ENCODE assay signal across 22 cellular contexts in the genomic region with DNA sequence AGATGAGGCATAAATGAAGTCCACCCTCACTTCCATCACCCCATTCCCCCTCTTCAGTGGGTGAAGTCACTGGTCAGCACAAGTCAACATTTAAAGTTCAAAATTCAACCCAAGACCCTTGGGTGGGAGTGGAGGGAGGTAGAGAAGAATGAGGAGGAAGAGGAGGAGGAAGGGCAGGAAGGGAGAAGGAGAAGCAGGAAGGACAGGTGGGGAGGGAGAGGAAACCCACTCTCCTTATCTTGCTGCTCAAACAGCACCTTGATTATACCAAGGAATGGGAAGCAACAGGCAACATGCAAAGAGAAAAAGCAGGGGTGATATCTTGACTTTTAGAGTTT. TPM values are rescaled to one million over a fixed set of nuclear protein-coding genes. Genes with fewer than 3 reads are reported as not detected.
DNase-seq lines count a peak whose midpoint lies in the region; ATAC-seq and TF ChIP-seq lines count a peak whose summit lies in the region.
"Had no signal": no experiment of that assay in that cellular context is flagged by ENCODE, and none has a peak within 500 bp of the region (broad histone marks: within the 10 kb centered on the region; RNA-seq: fewer than 3 reads in every experiment).

No MANE protein-coding gene starts in this region.

- H3K4me3 ChIP-seq in GM12864 (ENCODE audit: low read depth, low read length), result peak overlapping the region; percentile 14; the same call in 1 of the 2 replicates
- peak overlapping the region; percentile 49 for H3K4me3 ChIP-seq in OCI-LY1 (ENCODE audit: low read depth, low read length, poor library complexity, severe bottlenecking)
- no peak overlapping the region for H3K4me3 ChIP-seq in esophagus squamous epithelium
- H3K4me3 ChIP-seq in GM23338, result no peak overlapping the region
- H3K4me3 ChIP-seq: body of pancreas, esophagus muscularis mucosa, lower lobe of right lung had no signal

- H3K9me2 ChIP-seq in OCI-LY1 (ENCODE audit: low read depth, low read length) (no peaks in the 10 kb centered on the region), GM23338 (ENCODE audit: insufficient read depth) (no peaks in the 10 kb centered on the region)

- no peaks in the 10 kb centered on the region for H3K9me3 Mint-ChIP-seq in stimulated activated naive B cell treated with anti-CD40 and anti-IgM and Interleukin-4, amounts not matched to agents 10 μg/mL and 1 μg/mL and 100 μg/mL, for 72 hours
- H3K9me3 Mint-ChIP-seq in GM23338, result no peaks in the 10 kb centered on the region
- H3K9me3 Mint-ChIP-seq: activated CD4-positive, alpha-beta T cell treated with anti-CD3 and anti-CD28 coated beads, Interleukin-2, amount 10 ng/mL, durations not matched to agents 7 days and 5 days; activated T-helper 1 cell treated with anti-CD3 and anti-CD28 coated beads, Interleukin-12 subunit alpha, Interleukin-12 subunit beta, Interleukin-2, Interleukin-4 antibody, amounts not matched to agents 30 ng/mL and 10 ng/mL and 1 ng/mL, durations not matched to agents 14 hours and 24 hours and 36 hours; CD8-positive, alpha-beta T cell; effector memory CD8-positive, alpha-beta T cell had no signal

- H2AFZ ChIP-seq in OCI-LY1 (ENCODE audit: low read length) (no peak overlapping the region), GM23338 (no peak overlapping the region)

- H3K79me2 ChIP-seq in OCI-LY1 (ENCODE audit: insufficient read depth, low read length), result peaks cover 22% of the 10 kb centered on the region
- no peaks in the 10 kb centered on the region for H3K79me2 ChIP-seq in GM23338 (replicated peaks; ENCODE audit: insufficient read depth)

- H3K4me1 ChIP-seq in OCI-LY1 (ENCODE audit: insufficient read depth, low read length, severe bottlenecking), result peaks cover 85% of the 10 kb centered on the region
- peaks cover 9 to 41% (median 11%) of the 10 kb centered on the region in 3 donors for H3K4me1 ChIP-seq in esophagus squamous epithelium
- peaks cover 5% of the 10 kb centered on the region for H3K4me1 ChIP-seq in GM23338 (ENCODE audit: insufficient read depth)

- peaks cover 11 to 23% of the 10 kb centered on the region in 2 donors for H3K36me3 Mint-ChIP-seq in stimulated activated naive B cell treated with anti-CD40 and anti-IgM and Interleukin-4, amounts not matched to agents 10 μg/mL and 1 μg/mL and 100 μg/mL, for 72 hours
- no peaks in the 10 kb centered on the region for H3K36me3 Mint-ChIP-seq in GM23338 (ENCODE audit: low read depth)
- H3K36me3 Mint-ChIP-seq: activated naive CD8-positive, alpha-beta T cell had no signal

- H3K27me3 ChIP-seq in OCI-LY1 (ENCODE audit: insufficient read depth, low read length) (no peaks in the 10 kb centered on the region), esophagus squamous epithelium (no peaks in the 10 kb centered on the region), GM23338 (ENCODE audit: insufficient read depth) (peaks cover 78% of the 10 kb centered on the region)
- H3K27me3 ChIP-seq: body of pancreas, esophagus muscularis mucosa had no signal

- no peak for DNase-seq in GM12864 (ENCODE audit: low read depth)
- no peak for DNase-seq in esophagus squamous epithelium (lab: John Stamatoyannopoulos, UW)
- DNase-seq in stimulated activated naive B cell treated with anti-CD40 and anti-IgM and Interleukin-4, amounts not matched to agents 10 μg/mL and 1 μg/mL and 100 μg/mL, for 72 hours, result no peak
- no peak for DNase-seq in NCI-H128 (lab: John Stamatoyannopoulos, UW; ENCODE audit: unreplicated experiment)
- DNase-seq in GM23338 (ENCODE audit: low spot score), result no peak
- DNase-seq: activated CD4-positive, alpha-beta T cell treated with anti-CD3 and anti-CD28 coated beads, Interleukin-2, amount 10 ng/mL, durations not matched to agents 7 days and 5 days; body of pancreas; CD8-positive, alpha-beta T cell; effector memory CD8-positive, alpha-beta T cell; GDM1; lower lobe of right lung; NCI-H1048; NCI-H2029 treated with DMSO at 0.1 percent for 48 hours; NCI-H345; occipital lobe; retina had no signal

- ATAC-seq in stimulated activated naive B cell treated with anti-CD40 and anti-IgM and Interleukin-4, amounts not matched to agents 10 μg/mL and 1 μg/mL and 100 μg/mL, for 72 hours (replicated peaks), result no peak
- ATAC-seq in GM19328 (IDR thresholded peaks at IDR 0.05; ENCODE audit: unreplicated experiment) (no peak), GM23338 (no peak)
- ATAC-seq: body of pancreas; CD8-positive, alpha-beta T cell; effector memory CD8-positive, alpha-beta T cell; lower lobe of right lung had no signal

- H3K27ac Mint-ChIP-seq in stimulated activated naive B cell treated with anti-CD40 and anti-IgM and Interleukin-4, amounts not matched to agents 10 μg/mL and 1 μg/mL and 100 μg/mL, for 72 hours, result peak overlapping the region; percentile 88
- H3K27ac Mint-ChIP-seq in GM23338, result no peak overlapping the region
- H3K27ac Mint-ChIP-seq: activated T-helper 1 cell treated with anti-CD3 and anti-CD28 coated beads, Interleukin-12 subunit alpha, Interleukin-12 subunit beta, Interleukin-2, Interleukin-4 antibody, amounts not matched to agents 30 ng/mL and 10 ng/mL and 1 ng/mL, durations not matched to agents 14 hours and 24 hours and 36 hours had no signal

- H3K9ac ChIP-seq in OCI-LY1 (ENCODE audit: low read length), result peak overlapping the region; percentile 85

- peak overlapping the region; percentile 73 for H3K4me2 ChIP-seq in OCI-LY1 (ENCODE audit: low read length)
- no peak overlapping the region for H3K4me2 ChIP-seq in GM23338

- H4K20me1 ChIP-seq in OCI-LY1 (ENCODE audit: insufficient read depth, low read length) (no peaks in the 10 kb centered on the region), GM23338 (replicated peaks; ENCODE audit: insufficient read depth) (no peaks in the 10 kb centered on the region; the same call in 1 of the 2 replicates)

- no peaks in the 10 kb centered on the region for H3K27me3 Mint-ChIP-seq in stimulated activated naive B cell treated with anti-CD40 and anti-IgM and Interleukin-4, amounts not matched to agents 10 μg/mL and 1 μg/mL and 100 μg/mL, for 72 hours
- H3K27me3 Mint-ChIP-seq in GM23338 (ENCODE audit: insufficient read depth, low read depth, poor library complexity), result peaks cover 41% of the 10 kb centered on the region
- H3K27me3 Mint-ChIP-seq: activated CD4-positive, alpha-beta T cell treated with anti-CD3 and anti-CD28 coated beads, Interleukin-2, amount 10 ng/mL, durations not matched to agents 7 days and 5 days; activated naive CD8-positive, alpha-beta T cell; effector memory CD8-positive, alpha-beta T cell had no signal

- H3K9me3 ChIP-seq in OCI-LY1 (ENCODE audit: low read length) (no peaks in the 10 kb centered on the region), esophagus squamous epithelium (no peaks in the 10 kb centered on the region)
- H3K9me3 ChIP-seq: body of pancreas, esophagus muscularis mucosa, lower lobe of right lung had no signal

- TF ChIP-seq POLR2A in esophagus squamous epithelium (IDR thresholded peaks at IDR 0.05), result no peak

- peaks cover 62 to 78% of the 10 kb centered on the region in 2 donors for H3K4me1 Mint-ChIP-seq in stimulated activated naive B cell treated with anti-CD40 and anti-IgM and Interleukin-4, amounts not matched to agents 10 μg/mL and 1 μg/mL and 100 μg/mL, for 72 hours
- H3K4me1 Mint-ChIP-seq in GM23338, result peaks cover 19% of the 10 kb centered on the region

- peak overlapping the region; percentile 100 for H3K27ac ChIP-seq in OCI-LY1 (ENCODE audit: low read depth, low read length, poor library complexity, severe bottlenecking)
- peak overlapping the region; percentile 70 to 76 (median 73) for H3K27ac ChIP-seq in esophagus squamous epithelium
- no peak overlapping the region for H3K27ac ChIP-seq in GM23338 (ENCODE audit: low read depth)
- H3K27ac ChIP-seq: body of pancreas, esophagus muscularis mucosa, lower lobe of right lung had no signal

- no peak for TF ChIP-seq CTCF in GM12864 (IDR thresholded peaks at IDR 0.05; ENCODE audit: low read depth, low read length, missing control alignments)
- no peak for TF ChIP-seq CTCF in OCI-LY1 (IDR thresholded peaks at IDR 0.05; ENCODE audit: low read length)
- TF ChIP-seq CTCF in esophagus squamous epithelium (IDR thresholded peaks at IDR 0.05), result no peak
- TF ChIP-seq CTCF in GM23338 (conservative IDR thresholded peaks at IDR 0.05; ENCODE audit: low read depth in 2 of 2), result no peak

- H3F3A ChIP-seq in OCI-LY1 (ENCODE audit: insufficient read depth, low read length) (peaks cover 12% of the 10 kb centered on the region), GM23338 (replicated peaks; ENCODE audit: low read depth) (no peaks in the 10 kb centered on the region)

- intact Hi-C loops in esophagus squamous epithelium (cut with DNase I), result no loop called here

- H3K4me3 Mint-ChIP-seq in stimulated activated naive B cell treated with anti-CD40 and anti-IgM and Interleukin-4, amounts not matched to agents 10 μg/mL and 1 μg/mL and 100 μg/mL, for 72 hours, result no peak overlapping the region
- H3K4me3 Mint-ChIP-seq in GM23338, result no peak overlapping the region
- H3K4me3 Mint-ChIP-seq: activated CD4-positive, alpha-beta T cell treated with anti-CD3 and anti-CD28 coated beads, Interleukin-2, amount 10 ng/mL, durations not matched to agents 7 days and 5 days; activated naive CD8-positive, alpha-beta T cell; activated T-helper 1 cell treated with anti-CD3 and anti-CD28 coated beads, Interleukin-12 subunit alpha, Interleukin-12 subunit beta, Interleukin-2, Interleukin-4 antibody, amounts not matched to agents 30 ng/mL and 10 ng/mL and 1 ng/mL, durations not matched to agents 14 hours and 24 hours and 36 hours; CD8-positive, alpha-beta T cell; effector memory CD8-positive, alpha-beta T cell had no signal

- H3K36me3 ChIP-seq in OCI-LY1 (ENCODE audit: insufficient read depth, low read length) (peaks cover 10% of the 10 kb centered on the region), esophagus squamous epithelium (no peaks in the 10 kb centered on the region), GM23338 (ENCODE audit: insufficient read depth) (no peaks in the 10 kb centered on the region)
- H3K36me3 ChIP-seq: esophagus muscularis mucosa, lower lobe of right lung had no signal

TF ChIP-seq in GM23338, 12 proteins besides CTCF, POLR2A, EP300 and RAD21:
- no peak for TF ChIP-seq JUNB (IDR thresholded peaks at IDR 0.05; ENCODE audit: unreplicated experiment)

RNA-seq across cellular contexts. Expression of gene BTG2, which starts 4.0 kb away (rescaled TPM):
- 10 to 100 TPM; 29.7 to 46.2 (median 41.3) TPM for total RNA-seq in esophagus squamous epithelium
- total RNA-seq in GM23338 (2014; rRNA removed; shearing (Covaris generic)), result 7.8 and 9.1 TPM in 2 replicates
- 5.7 and 6.3 TPM in 2 replicates for polyA plus RNA-seq in GM23338 (2016; fragmentation: Nextera tagmentation; extraction: Ambion mirVana)

RNA-seq across cellular contexts. Expression of gene FMOD, which starts 49.6 kb away (rescaled TPM):
- 10 to 100 TPM in 2 of 4 donors, 1 to 10 TPM in 2; 4.3 to 29.9 (median 9.9) TPM for total RNA-seq in esophagus squamous epithelium
- total RNA-seq in GM23338 (2014; rRNA removed; shearing (Covaris generic)), result 0.31 and 1.3 TPM in 2 replicates
- polyA plus RNA-seq in GM23338 (2016; fragmentation: Nextera tagmentation; extraction: Ambion mirVana), result 0.27 TPM in 1 of 2 replicates, not detected in the other
- total RNA-seq: activated CD4-positive, alpha-beta T cell treated with anti-CD3 and anti-CD28 coated beads, Interleukin-2, amount 10 ng/mL, durations not matched to agents 7 days and 5 days; CD8-positive, alpha-beta T cell; HT-29 had no signal

Comparison
In these comparisons a context has a peak if more than half of its experiments do, and no peak if none do; other contexts are left out.
1. H3K4me3 ChIP-seq: peak in GM12864 (single experiment) and OCI-LY1 (single experiment); none in esophagus squamous epithelium (0 of 4) and GM23338 (single experiment).